ENCODE assay signal across 8 cellular contexts in the genomic region with DNA sequence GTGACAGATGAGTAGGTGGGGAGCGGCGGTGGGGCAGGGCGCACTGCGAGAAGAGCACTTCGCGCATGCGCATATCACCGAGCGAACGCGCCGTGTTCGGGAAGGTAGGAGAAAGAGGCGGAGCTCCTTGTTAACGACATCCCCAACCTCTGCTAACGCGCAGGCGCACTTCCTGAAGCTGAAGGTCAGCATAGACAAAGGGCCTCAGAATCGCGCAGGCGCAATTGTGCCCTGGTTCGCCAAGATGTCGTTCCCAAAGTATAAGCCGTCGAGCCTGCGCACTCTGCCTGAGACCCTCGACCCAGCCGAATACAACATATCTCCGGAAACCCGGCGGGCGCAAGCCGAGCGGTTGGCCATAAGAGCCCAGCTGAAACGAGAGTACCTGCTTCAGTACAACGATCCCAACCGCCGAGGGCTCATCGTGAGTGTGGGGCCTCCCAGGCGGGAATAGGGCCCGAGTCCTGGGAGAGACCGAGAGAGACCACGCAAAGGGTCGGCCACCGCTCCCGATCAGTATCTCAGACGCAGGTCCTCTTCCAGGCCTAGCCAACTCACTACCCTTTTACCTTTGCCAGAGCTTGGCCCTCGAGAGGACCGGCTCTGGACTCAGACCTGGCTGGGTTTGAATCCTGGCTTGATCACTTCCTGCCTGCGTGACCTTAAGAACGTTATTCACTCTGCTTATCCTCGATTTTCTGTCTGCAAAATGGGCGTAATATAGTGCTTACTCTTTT. TPM values are rescaled to one million over a fixed set of nuclear protein-coding genes. Genes with fewer than 3 reads are reported as not detected.
DNase-seq lines count a peak whose midpoint lies in the region; ATAC-seq and TF ChIP-seq lines count a peak whose summit lies in the region.

TSS of gene NDUFB4 (plus strand) at position 221 of the 737 bp plus-strand sequence. CDS start at position 245, 24 bp downstream.

- H3K27me3 Mint-ChIP-seq in activated naive CD8-positive, alpha-beta T cell, result no peaks in the 10 kb centered on the region

- POLR2A ChIA-PET in GM10248 (lab: Yijun Ruan, JAX), result interaction anchor here (0.9 to 1.0 kb wide), 2 partner anchors 31 to 146 kb away, joined by 3 to 6 read pairs; partner anchors contain the start of genes GTF2E1 and RABL3

- CTCF ChIA-PET in GM10248 (lab: Yijun Ruan, JAX), result interaction anchor here (0.7 to 3.2 kb wide), 14 partner anchors 8 to 199 kb away, joined by 3 to 20 read pairs (median 4); partner anchors contain the start of gene GTF2E1

- H3K4me1 Mint-ChIP-seq in activated naive CD8-positive, alpha-beta T cell (ENCODE audit: low read depth), result peaks cover 16% of the 10 kb centered on the region

- H3K27ac Mint-ChIP-seq in activated naive CD8-positive, alpha-beta T cell, result peak within 1 kb of the TSS; percentile 96

- DNase-seq in GM10248 (ENCODE audit: extremely low spot score), result peak; percentile 98
- peak; percentile 100 for DNase-seq in NCI-H1105 (lab: John Stamatoyannopoulos, UW)
- peak; percentile 99 for DNase-seq in SKM-1 treated with dmso at 0.1 percent for 144 hours (lab: John Stamatoyannopoulos, UW; ENCODE audit: unreplicated experiment)
- DNase-seq in glomerular endothelial cell (ENCODE audit: extremely low read depth, low read depth, low spot score), result peak; percentile 93
- peak; percentile 91 for DNase-seq in occipital lobe (lab: John Stamatoyannopoulos, UW)

- H3K36me3 Mint-ChIP-seq in activated naive CD8-positive, alpha-beta T cell, result no peaks in the 10 kb centered on the region

- no peak for TF ChIP-seq CTCF in GM10248 (IDR thresholded peaks at IDR 0.05; ENCODE audit: control extremely low read depth, extremely low read depth, low read depth, missing control alignments)

- H3K9me3 Mint-ChIP-seq in activated naive CD8-positive, alpha-beta T cell (ENCODE audit: low read depth), result no peaks in the 10 kb centered on the region

- H3K4me3 Mint-ChIP-seq in activated naive CD8-positive, alpha-beta T cell, result peak within 1 kb of the TSS; percentile 93

- peak; percentile 94 for ATAC-seq in HG02623 (IDR thresholded peaks at IDR 0.05; ENCODE audit: unreplicated experiment)

- H3K27ac ChIP-seq in temporal lobe (ENCODE audit: low read depth, low read length), result peak within 1 kb of the TSS; percentile 87

RNA-seq across cellular contexts. Expression of gene NDUFB4, which starts in this region (rescaled TPM):
- total RNA-seq in glomerular endothelial cell, result 150 and 170 TPM in 2 replicates
- total RNA-seq in occipital lobe, result 34.6 TPM
- total RNA-seq in temporal lobe, result 25.8 TPM

Comparison
In these comparisons a context has a peak if more than half of its experiments do, and no peak if none do; other contexts are left out.
1. Peak in every context shown above with its lines: DNase-seq, ATAC-seq and H3K27ac ChIP-seq.